In the genomic region with DNA sequence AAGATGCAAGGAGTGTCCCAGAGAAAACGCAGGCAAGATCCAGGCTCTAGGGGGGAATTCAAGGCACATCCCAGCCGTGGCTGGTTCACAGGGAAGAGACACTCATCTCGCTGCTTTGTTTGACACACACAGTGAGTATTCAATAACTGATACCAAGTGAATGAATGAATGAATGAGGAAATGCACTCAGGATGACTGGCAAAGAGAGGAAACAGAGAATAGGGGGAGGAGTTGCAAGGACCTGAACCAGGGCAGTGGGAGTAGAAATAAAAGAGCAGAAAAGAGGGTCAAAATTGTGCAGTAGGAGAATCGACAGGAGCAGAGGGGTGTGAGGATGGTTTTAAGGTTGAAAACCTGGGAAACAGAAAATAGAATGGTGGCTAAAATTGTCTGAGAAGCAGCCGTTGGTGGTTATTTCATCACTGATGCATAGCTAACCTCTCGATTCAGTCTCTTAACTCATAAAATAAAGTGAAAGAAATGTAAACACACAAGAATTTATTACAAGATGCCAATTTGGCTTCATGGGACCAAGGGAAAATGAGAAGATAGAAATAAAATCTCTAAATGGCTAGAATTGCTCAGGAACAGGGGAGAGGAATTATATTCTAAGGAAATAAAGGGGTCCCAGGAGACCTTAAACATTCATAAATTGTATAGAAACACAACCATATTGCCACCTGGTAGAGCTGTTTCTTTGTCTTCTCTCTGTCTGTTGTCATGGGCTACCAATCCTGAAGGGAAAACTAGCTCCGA, we compare ENCODE assay signal across 11 cellular contexts.
DNase-seq lines count a peak whose midpoint lies in the region; ATAC-seq, FAIRE-seq and TF ChIP-seq lines count a peak whose summit lies in the region.
"Had no signal": no experiment of that assay in that cellular context is flagged by ENCODE, and none has a peak within 500 bp of the region (broad histone marks: within the 10 kb centered on the region; RNA-seq: fewer than 3 reads in every experiment).

No MANE protein-coding gene starts in this region.

- H3K27me3 ChIP-seq in A673 (replicated peaks; ENCODE audit: insufficient read depth, low read depth, low read length, poor library complexity) = peaks cover 3% of the 10 kb centered on the region

- peak; percentile 39 for ATAC-seq in HG03139 (IDR thresholded peaks at IDR 0.05; ENCODE audit: unreplicated experiment)
- no peak for ATAC-seq in HG03108 (IDR thresholded peaks at IDR 0.05; ENCODE audit: unreplicated experiment)
- ATAC-seq: lower lobe of right lung had no signal

- H3K4me3 ChIP-seq in choroid plexus epithelial cell (ENCODE audit: low read depth, low read length) = peak overlapping the region; percentile 26
- no peak overlapping the region for H3K4me3 ChIP-seq in A673 (ENCODE audit: low read depth, low read length, poor library complexity, severe bottlenecking)
- H3K4me3 ChIP-seq: lower lobe of right lung had no signal

- POLR2A ChIA-PET in A673 (lab: Charles Lee; ENCODE audit: low non-redundant PET) (no interaction called here), HEK293T (lab: Yijun Ruan, JAX) (no interaction called here)

- no peak for DNase-seq in GM12891 (ENCODE audit: insufficient read length, low spot score)
- peak; percentile 22 for DNase-seq in GM20000 (ENCODE audit: low spot score)
- DNase-seq in choroid plexus epithelial cell (ENCODE audit: low read depth) = no peak
- no peak for DNase-seq in A673 (ENCODE audit: low spot score)
- no peak for DNase-seq in HEK293T (ENCODE audit: extremely low spot score)
- DNase-seq in NCI-H128 (lab: John Stamatoyannopoulos, UW; ENCODE audit: unreplicated experiment) = no peak
- DNase-seq: lower lobe of right lung, trophoblast cell had no signal

- TF ChIP-seq CTCF in GM20000 (IDR thresholded peaks at IDR 0.05; ENCODE audit: extremely low read depth, missing control alignments) = no peak
- TF ChIP-seq CTCF in choroid plexus epithelial cell (conservative IDR thresholded peaks at IDR 0.05; ENCODE audit: low read depth, low read length) = no peak
- TF ChIP-seq CTCF in A673 (conservative IDR thresholded peaks at IDR 0.05; ENCODE audit: low read depth, low read length) = no peak

- peak; percentile 72 for FAIRE-seq in GM12891 (lab: Jason Lieb, UNC)

- no peaks in the 10 kb centered on the region for H3K9me3 ChIP-seq in A673 (ENCODE audit: low read depth, low read length, poor library complexity, severe bottlenecking)
- H3K9me3 ChIP-seq: lower lobe of right lung had no signal

- H3K36me3 ChIP-seq in A673 (ENCODE audit: insufficient read depth, low read length, poor library complexity, severe bottlenecking) = no peaks in the 10 kb centered on the region
- H3K36me3 ChIP-seq: lower lobe of right lung had no signal

- H3K4me1 ChIP-seq in A673 (ENCODE audit: insufficient read depth, low read length, poor library complexity, severe bottlenecking) = no peaks in the 10 kb centered on the region
- H3K4me1 ChIP-seq: lower lobe of right lung had no signal

- TF ChIP-seq POLR2A in GM12891 (IDR thresholded peaks at IDR 0.05; ENCODE audit: low read depth, low read length) = no peak

- no peak overlapping the region for H3K27ac ChIP-seq in A673 (ENCODE audit: low read depth, low read length, poor library complexity, severe bottlenecking)
- H3K27ac ChIP-seq: lower lobe of right lung, VCaP had no signal

- intact Hi-C loops in A673 (cut with micrococcal nuclease; ENCODE audit: unreplicated experiment) = no loop called here

- no TSS peak for BruUV-seq in A673 (replicated peaks; lab: Mats Ljungman, UMichigan)

- CTCF ChIA-PET in A673 (lab: Charles Lee) = interaction anchor here (0.6 kb wide), 1 partner anchor 64 kb away, joined by 4 read pairs; a partner anchor contains a TSS
- CTCF ChIA-PET in HEK293T (lab: Yijun Ruan, JAX) = interaction anchor here (1.1 kb wide), 1 partner anchor 12 kb away, joined by 3 read pairs; no protein-coding TSS in a partner anchor

TF ChIP-seq in GM12891, 5 proteins besides CTCF, POLR2A, EP300 and RAD21:
- no peak for TF ChIP-seq TAF1 (IDR thresholded peaks at IDR 0.05; ENCODE audit: low read depth, low read length)
- no peak for TF ChIP-seq POU2F2 (IDR thresholded peaks at IDR 0.05; ENCODE audit: low read depth, low read length)
- no peak for TF ChIP-seq SPI1 (IDR thresholded peaks at IDR 0.05; ENCODE audit: low read depth, low read length)
- TF ChIP-seq PAX5 (IDR thresholded peaks at IDR 0.05; ENCODE audit: insufficient read depth, low read length, severe bottlenecking) = no peak
- TF ChIP-seq POLR2AphosphoS5 (IDR thresholded peaks at IDR 0.05; ENCODE audit: low read depth, low read length) = no peak
TF ChIP-seq in GM12891: peak in this region for 0.

TF ChIP-seq in HEK293T, 16 proteins besides CTCF, POLR2A, EP300 and RAD21:
- TF ChIP-seq CTBP1 (IDR thresholded peaks at IDR 0.05; ENCODE audit: borderline replicate concordance) = no peak
- no peak for TF ChIP-seq ELF4 (IDR thresholded peaks at IDR 0.05)
- no peak for TF ChIP-seq FOXM1 (IDR thresholded peaks at IDR 0.05; ENCODE audit: borderline replicate concordance)
- TF ChIP-seq ZNF384 (IDR thresholded peaks at IDR 0.05) = no peak
- TF ChIP-seq LEF1 (IDR thresholded peaks at IDR 0.05; ENCODE audit: borderline replicate concordance) = no peak
- no peak for TF ChIP-seq ARNT (IDR thresholded peaks at IDR 0.05)
- no peak for TF ChIP-seq NFRKB (IDR thresholded peaks at IDR 0.05)
- TF ChIP-seq TARDBP (IDR thresholded peaks at IDR 0.05) = no peak
- no peak for TF ChIP-seq FOXK2 (IDR thresholded peaks at IDR 0.05)
- TF ChIP-seq BHLHE40 (IDR thresholded peaks at IDR 0.05; ENCODE audit: borderline replicate concordance) = no peak
- no peak for TF ChIP-seq SP1 (IDR thresholded peaks at IDR 0.05)
- no peak for TF ChIP-seq HDGF (IDR thresholded peaks at IDR 0.05; ENCODE audit: borderline replicate concordance)
- TF ChIP-seq SUZ12 (IDR thresholded peaks at IDR 0.05) = no peak
- TF ChIP-seq, protein P1, sequence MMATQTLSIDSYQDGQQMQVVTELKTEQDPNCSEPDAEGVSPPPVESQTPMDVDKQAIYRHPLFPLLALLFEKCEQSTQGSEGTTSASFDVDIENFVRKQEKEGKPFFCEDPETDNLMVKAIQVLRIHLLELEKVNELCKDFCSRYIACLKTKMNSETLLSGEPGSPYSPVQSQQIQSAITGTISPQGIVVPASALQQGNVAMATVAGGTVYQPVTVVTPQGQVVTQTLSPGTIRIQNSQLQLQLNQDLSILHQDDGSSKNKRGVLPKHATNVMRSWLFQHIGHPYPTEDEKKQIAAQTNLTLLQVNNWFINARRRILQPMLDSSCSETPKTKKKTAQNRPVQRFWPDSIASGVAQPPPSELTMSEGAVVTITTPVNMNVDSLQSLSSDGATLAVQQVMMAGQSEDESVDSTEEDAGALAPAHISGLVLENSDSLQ (IDR thresholded peaks at IDR 0.05) = no peak
- no peak for TF ChIP-seq FOXA1 (IDR thresholded peaks at IDR 0.05)
- no peak for TF ChIP-seq L3MBTL2 (conservative IDR thresholded peaks at IDR 0.05)
